Comparison of ENCODE assay signal across 24 cellular contexts in the genomic region with DNA sequence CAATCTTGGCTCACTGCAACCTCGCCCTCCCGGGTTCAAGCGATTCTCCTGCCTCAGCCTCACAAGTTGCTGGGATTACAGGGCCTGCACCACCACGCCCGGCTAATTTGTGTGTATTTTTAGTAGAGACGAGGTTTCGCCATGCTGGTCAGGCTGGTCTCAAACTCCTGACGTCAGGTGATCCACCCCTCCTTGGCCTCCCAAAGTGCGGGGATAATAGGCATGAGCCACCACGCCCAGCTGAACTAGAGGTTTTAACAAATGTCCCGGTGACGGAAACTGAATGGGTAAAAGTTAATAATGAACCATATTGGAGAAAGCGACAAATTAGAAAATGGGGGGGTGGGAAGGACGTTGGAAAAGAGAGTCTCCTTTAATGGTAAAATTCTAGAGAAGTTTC. TPM values are rescaled to one million over a fixed set of nuclear protein-coding genes. Genes with fewer than 3 reads are reported as not detected.
A peak's percentile ranks its signal among the peaks of the same experiment; 100 is the strongest.
DNase-seq lines count a peak whose midpoint lies in the region; ATAC-seq, FAIRE-seq and TF ChIP-seq lines count a peak whose summit lies in the region.
"Had no signal": no experiment of that assay in that cellular context is flagged by ENCODE, and none has a peak within 500 bp of the region (broad histone marks: within the 10 kb centered on the region; RNA-seq: fewer than 3 reads in every experiment).

No MANE protein-coding gene starts in this region.

- H3K27ac ChIP-seq in HepG2 (ENCODE audit: extremely low read length, insufficient read depth, low read length) (no peak overlapping the region), right lobe of liver (no peak overlapping the region), esophagus (ENCODE audit: low read depth in 2 of 2, low read length in 1 of 2) (peak overlapping the region; percentile 68 to 87)
- H3K27ac ChIP-seq: BLaER1 treated with 17β-estradiol and CSF1 and Interleukin-3, amounts not matched to agents 10 nM and 100 nM; Peyer's patch had no signal

- no peak overlapping the region for H3K4me2 ChIP-seq in HepG2 (ENCODE audit: low read depth, low read length)

- H3K27ac Mint-ChIP-seq in nephron (peak overlapping the region in 2 of 3 experiments; percentile 34 to 85), type B pancreatic cell (peak overlapping the region; percentile 94)
- H3K27ac Mint-ChIP-seq: CD4-positive, alpha-beta memory T cell; IgD-negative memory B cell had no signal

- FAIRE-seq in HepG2 (lab: Jason Lieb, UNC) = no peak
- FAIRE-seq: GM12892 had no signal

- H3K36me3 ChIP-seq in HepG2 (replicated peaks in 1 of 2; ENCODE audit: control insufficient read depth in 1 of 2, insufficient read depth in 2 of 2, low read length in 2 of 2) (no peaks in the 10 kb centered on the region), right lobe of liver (no peaks in the 10 kb centered on the region), esophagus (ENCODE audit: control insufficient read depth in 2 of 2, insufficient read depth in 2 of 2, low read length in 1 of 2) (no peaks in the 10 kb centered on the region)
- H3K36me3 ChIP-seq: BLaER1 treated with 17β-estradiol and CSF1 and Interleukin-3, amounts not matched to agents 10 nM and 100 nM; Peyer's patch had no signal

- H3K27me3 Mint-ChIP-seq in nephron (ENCODE audit: low read depth) (no peaks in the 10 kb centered on the region), type B pancreatic cell (no peaks in the 10 kb centered on the region)

- H3K36me3 Mint-ChIP-seq in nephron (ENCODE audit: low read depth) (no peaks in the 10 kb centered on the region), type B pancreatic cell (no peaks in the 10 kb centered on the region)
- H3K36me3 Mint-ChIP-seq: CD4-positive, alpha-beta memory T cell had no signal

- H3K4me3 ChIP-seq in HepG2 (replicated peaks in 1 of 3; ENCODE audit: insufficient read depth in 1 of 3, low read depth in 2 of 3, low read length in 3 of 3) = no peak overlapping the region
- no peak overlapping the region for H3K4me3 ChIP-seq in right lobe of liver
- no peak overlapping the region for H3K4me3 ChIP-seq in esophagus (ENCODE audit: low read depth in 1 of 2, low read length in 2 of 2)
- H3K4me3 ChIP-seq: BLaER1 treated with 17β-estradiol and CSF1 and Interleukin-3, amounts not matched to agents 10 nM and 100 nM; Peyer's patch had no signal

- CTCF ChIA-PET in HepG2 (lab: Yijun Ruan, JAX; ENCODE audit: low intra/inter-chr PET ratio, low total read pairs) = no interaction called here

- H3K4me1 Mint-ChIP-seq in nephron (no peaks in the 10 kb centered on the region), type B pancreatic cell (ENCODE audit: unreplicated experiment) (peaks cover 17% of the 10 kb centered on the region)
- H3K4me1 Mint-ChIP-seq: CD4-positive, alpha-beta memory T cell had no signal

- TF ChIP-seq CTCF in HepG2 (CRISPR knock-in tag; IDR thresholded peaks at IDR 0.05) = no peak
- no peak for TF ChIP-seq CTCF in right lobe of liver (IDR thresholded peaks at IDR 0.05)
- no peak for TF ChIP-seq CTCF in nephron (IDR thresholded peaks at IDR 0.05; ENCODE audit: unreplicated experiment in 3 of 3)
- no peak for TF ChIP-seq CTCF in type B pancreatic cell (conservative IDR thresholded peaks at IDR 0.05)

- POLR2A ChIA-PET in HepG2 (lab: Yijun Ruan, JAX) = no interaction called here

- H3K9me3 Mint-ChIP-seq in nephron (no peaks in the 10 kb centered on the region), type B pancreatic cell (no peaks in the 10 kb centered on the region)
- H3K9me3 Mint-ChIP-seq: CD4-positive, alpha-beta memory T cell; IgD-negative memory B cell had no signal

- TF ChIP-seq EP300 in HepG2 (IDR thresholded peaks at IDR 0.05; ENCODE audit: low read depth in 2 of 2, low read length in 2 of 2) = no peak
- TF ChIP-seq EP300 in HepG2 (CRISPR knock-in tag; IDR thresholded peaks at IDR 0.05; ENCODE audit: borderline replicate concordance) = no peak

- 46% methylated on average over 14 of the region's 14 CpGs for WGBS in HepG2 (ENCODE audit: low lambda C conversion rate)
- WGBS in right lobe of liver (ENCODE audit: insufficient coverage, low coverage, low lambda C conversion rate, missing lambda C conversion rate) = 74% methylated on average over 7 of the region's 14 CpGs
- 55 to 58% methylated on average over 14 of the region's 14 CpGs for WGBS in esophagus, 2 donors

- DNase-seq in HepG2 (ENCODE audit: low spot score) = no peak
- DNase-seq in right lobe of liver = no peak
- DNase-seq in type B pancreatic cell (ENCODE audit: extremely low spot score, unreplicated experiment) = no peak
- DNase-seq in NCI-H345 (lab: John Stamatoyannopoulos, UW) = no peak
- no peak for DNase-seq in SHP77 treated with DMSO at 0.1 percent for 48 hours (lab: John Stamatoyannopoulos, UW)
- DNase-seq: 8988T; Caco-2; CD4-positive, alpha-beta memory T cell; DMS 273 treated with DMSO at 0.1 percent for 48 hours; DND-41; HCEC 1CT; Karpas-422; NCI-H187; NCI-H510A treated with DMSO at 0.1 percent for 48 hours; NCI-H748 treated with DMSO at 0.1 percent for 48 hours; NK-92 treated with Interleukin-12 subunit alpha and Interleukin-12 subunit beta, amount 100 ng/mL, for 24 hours; Peyer's patch had no signal

- H3K4me1 ChIP-seq in HepG2 (ENCODE audit: insufficient read depth, low read length) (peaks cover 15% of the 10 kb centered on the region), right lobe of liver (peaks cover 0 to 11% (median 0%) of the 10 kb centered on the region in 4 donors), esophagus (ENCODE audit: control insufficient read depth in 2 of 2, insufficient read depth in 2 of 2, low read length in 1 of 2) (no peaks in the 10 kb centered on the region)
- H3K4me1 ChIP-seq: Peyer's patch had no signal

- no peak for ATAC-seq in HepG2
- ATAC-seq in right lobe of liver = no peak
- no peak for ATAC-seq in HG03108 (IDR thresholded peaks at IDR 0.05; ENCODE audit: unreplicated experiment)
- ATAC-seq: Right ventricle myocardium inferior had no signal

- H3K27me3 ChIP-seq in HepG2 (ENCODE audit: control insufficient read depth in 1 of 2, insufficient read depth in 2 of 2, low read length in 2 of 2) (no peaks in the 10 kb centered on the region; a peak in 1 of 5 replicates), right lobe of liver (no peaks in the 10 kb centered on the region), esophagus (ENCODE audit: control insufficient read depth in 1 of 2, insufficient read depth in 2 of 2, low read length in 2 of 2) (no peaks in the 10 kb centered on the region)
- H3K27me3 ChIP-seq: BLaER1 treated with 17β-estradiol and CSF1 and Interleukin-3, amounts not matched to agents 10 nM and 100 nM; Peyer's patch had no signal

- in situ Hi-C loops in HepG2 (cut with HindIII; ENCODE audit: extremely low pct_ligation_motif_present, low pct_unique_long_range_greater_than_20kb) = no loop called here

- intact Hi-C loops in HepG2 (cut with micrococcal nuclease; ENCODE audit: unreplicated experiment) = no loop called here
- intact Hi-C loops in right lobe of liver (cut with DNase I) = no loop called here

- TF ChIP-seq POLR2A in HepG2 (IDR thresholded peaks at IDR 0.05; ENCODE audit: insufficient read depth in 1 of 2, low read depth in 2 of 2, low read length in 2 of 2) (no peak), right lobe of liver (IDR thresholded peaks at IDR 0.05) (no peak)

- peak overlapping the region in 1 of 3 experiments; percentile 14 for H3K4me3 Mint-ChIP-seq in nephron
- H3K4me3 Mint-ChIP-seq in type B pancreatic cell = peak overlapping the region; percentile 65
- H3K4me3 Mint-ChIP-seq: CD4-positive, alpha-beta memory T cell; IgD-negative memory B cell had no signal

- BruUV-seq in HepG2 (replicated peaks; lab: Mats Ljungman, UMichigan) = no TSS peak

- no peaks in the 10 kb centered on the region for H3K79me2 ChIP-seq in HepG2 (ENCODE audit: insufficient read depth, low read length)

- H4K20me1 ChIP-seq in HepG2 (ENCODE audit: insufficient read depth, low read length) = no peaks in the 10 kb centered on the region
- H4K20me1 ChIP-seq: BLaER1 treated with 17β-estradiol and CSF1 and Interleukin-3, amounts not matched to agents 10 nM and 100 nM had no signal

- no peak overlapping the region for H3K9ac ChIP-seq in HepG2 (ENCODE audit: insufficient read depth, low read depth, low read length)
- H3K9ac ChIP-seq: BLaER1 treated with 17β-estradiol and CSF1 and Interleukin-3, amounts not matched to agents 10 nM and 100 nM had no signal

- no peak for TF ChIP-seq RAD21 in HepG2 (CRISPR knock-in tag; IDR thresholded peaks at IDR 0.05)

- H3K9me3 ChIP-seq in HepG2 (ENCODE audit: low read length) (no peaks in the 10 kb centered on the region), right lobe of liver (no peaks in the 10 kb centered on the region), esophagus (ENCODE audit: control insufficient read depth in 2 of 2, insufficient read depth in 1 of 2, low read depth in 1 of 2, low read length in 1 of 2) (no peaks in the 10 kb centered on the region)
- H3K9me3 ChIP-seq: BLaER1 treated with 17β-estradiol and CSF1 and Interleukin-3, amounts not matched to agents 10 nM and 100 nM; Caco-2; Peyer's patch had no signal

- no peak overlapping the region for H2AFZ ChIP-seq in HepG2 (ENCODE audit: low read length)

RNA-seq across cellular contexts. Expression of gene PUM1, which starts 46.7 kb away (rescaled TPM):
- 64.7 and 84.6 TPM in 2 replicates for total RNA-seq in HepG2 (2016; rRNA removed; fragmentation: Illumina TruSeq; extraction: Trizol)
- total RNA-seq in HepG2 (2016; cell fraction: cytosol; rRNA removed; fragmentation: Illumina TruSeq; extraction: Trizol; ENCODE audit: low read depth) = 68.9 and 70.1 TPM in 2 replicates
- total RNA-seq in HepG2 (2016; cell fraction: insoluble cytoplasmic fraction; rRNA removed; fragmentation: Illumina TruSeq; extraction: Trizol) = 57.0 and 74.5 TPM in 2 replicates
- 30.6 and 37.0 TPM in 2 replicates for total RNA-seq in HepG2 (2016; cell fraction: membrane; rRNA removed; fragmentation: Illumina TruSeq; extraction: Trizol)
- total RNA-seq in HepG2 (2016; cell fraction: nucleus; rRNA removed; fragmentation: Illumina TruSeq; extraction: Trizol) = 99.1 and 105 TPM in 2 replicates
- polyA plus RNA-seq in HepG2 (2011; rRNA removed) = 91.0 and 95.0 TPM in 2 replicates
- polyA plus RNA-seq in HepG2 (2011; cell fraction: cytosol; rRNA removed) = 98.1 and 107 TPM in 2 replicates
- 116 and 134 TPM in 2 replicates for polyA plus RNA-seq in HepG2 (2011; cell fraction: nucleus; rRNA removed)
- 83.5 and 85.2 TPM in 2 replicates for polyA plus RNA-seq in HepG2 (2012)
- polyA plus RNA-seq in HepG2 (2016; cell fraction: cytosol; fragmentation: Illumina TruSeq; extraction: Trizol; ENCODE audit: low read depth) = 1.5 and 2.0 TPM in 2 replicates
- polyA plus RNA-seq in HepG2 (2016; cell fraction: insoluble cytoplasmic fraction; fragmentation: Illumina TruSeq; extraction: Trizol; ENCODE audit: low read depth) = 53.8 and 55.5 TPM in 2 replicates
- polyA plus RNA-seq in HepG2 (2016; cell fraction: membrane; fragmentation: Illumina TruSeq; extraction: Trizol; ENCODE audit: low read depth) = 6.6 and 7.3 TPM in 2 replicates
- 59.9 and 64.4 TPM in 2 replicates for polyA plus RNA-seq in HepG2 (2016; cell fraction: nucleus; fragmentation: Illumina TruSeq; extraction: Trizol; ENCODE audit: insufficient read depth, low read depth)
- polyA minus RNA-seq in HepG2 (2011; rRNA and poly(A)+ RNA removed; ENCODE audit: low replicate concordance) = 428 and 564 TPM in 2 replicates
- 112 and 124 TPM in 2 replicates for polyA minus RNA-seq in HepG2 (2011; cell fraction: cytosol; rRNA and poly(A)+ RNA removed)
- polyA minus RNA-seq in HepG2 (2011; cell fraction: nucleus; rRNA and poly(A)+ RNA removed) = 187 and 190 TPM in 2 replicates
- 10 to 100 TPM; 30.9 to 51.6 (median 42.0) TPM for total RNA-seq in right lobe of liver
- 10 to 100 TPM; 15.7 to 16.4 TPM for polyA plus RNA-seq in esophagus
- total RNA-seq in type B pancreatic cell (ENCODE audit: low replicate concordance) = 185 and 196 TPM in 2 replicates

Comparison
In these comparisons a context has a peak if more than half of its experiments do, and no peak if none do; other contexts are left out.
1. H3K27ac ChIP-seq: peak in esophagus (2 of 2); none in HepG2 (single experiment) and right lobe of liver (0 of 3).